Comparison of ENCODE assay signal across 1 cellular context in genomic region chr6:14758421-14759043, GRCh38.
TF ChIP-seq lines count a peak whose summit lies in the region.

No MANE protein-coding gene starts in this region.

TF ChIP-seq in GM23338, 12 proteins besides CTCF, POLR2A, EP300 and RAD21 (continued from another document):
- TF ChIP-seq ZNF462 (CRISPR knock-in tag; IDR thresholded peaks at IDR 0.05) (no peak), ZNF114 (CRISPR knock-in tag; IDR thresholded peaks at IDR 0.05) (no peak)
